19 cellular contexts compared by ENCODE assay signal in the genomic region with DNA sequence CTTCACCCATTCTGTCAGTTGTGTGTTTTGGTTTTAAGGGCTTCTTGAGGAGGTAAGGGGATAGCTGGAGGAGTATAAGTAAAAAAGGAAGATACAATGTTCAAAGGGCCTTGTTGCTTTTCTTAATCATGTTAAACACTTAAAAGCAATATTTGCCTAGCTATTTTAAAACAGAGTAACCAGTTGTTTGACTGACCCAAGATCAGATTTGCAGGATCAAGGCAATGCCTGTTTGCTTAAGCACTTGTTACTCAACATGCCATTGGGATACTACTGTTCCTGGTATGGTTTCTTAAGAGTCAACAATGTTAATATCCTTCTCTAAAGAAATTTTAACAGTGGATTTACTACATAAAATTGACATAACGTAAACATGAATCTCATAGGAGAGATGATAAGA. TPM values are rescaled to one million over a fixed set of nuclear protein-coding genes. Genes with fewer than 3 reads are reported as not detected.
DNase-seq lines count a peak whose midpoint lies in the region; ATAC-seq and TF ChIP-seq lines count a peak whose summit lies in the region.
"Had no signal": no experiment of that assay in that cellular context is flagged by ENCODE, and none has a peak within 500 bp of the region (broad histone marks: within the 10 kb centered on the region; RNA-seq: fewer than 3 reads in every experiment).

No MANE protein-coding gene starts in this region.

- peaks cover 7% of the 10 kb centered on the region for H3K36me3 Mint-ChIP-seq in glutamatergic neuron (ENCODE audit: unreplicated experiment)
- H3K36me3 Mint-ChIP-seq in activated CD4-positive, alpha-beta memory T cell treated with anti-CD3 and anti-CD28 coated beads, Interleukin-2, amount 10 ng/mL, durations not matched to agents 7 days and 5 days (ENCODE audit: low read depth) = no peaks in the 10 kb centered on the region

- H3K4me1 Mint-ChIP-seq in glutamatergic neuron (ENCODE audit: low read depth, unreplicated experiment) = peaks cover 11% of the 10 kb centered on the region
- peaks cover 9% of the 10 kb centered on the region for H3K4me1 Mint-ChIP-seq in activated CD4-positive, alpha-beta memory T cell treated with anti-CD3 and anti-CD28 coated beads, Interleukin-2, amount 10 ng/mL, durations not matched to agents 7 days and 5 days

- H3K4me3 Mint-ChIP-seq in glutamatergic neuron (ENCODE audit: unreplicated experiment) = peak overlapping the region; percentile 7
- H3K4me3 Mint-ChIP-seq in activated CD4-positive, alpha-beta memory T cell treated with anti-CD3 and anti-CD28 coated beads, Interleukin-2, amount 10 ng/mL, durations not matched to agents 7 days and 5 days = no peak overlapping the region
- H3K4me3 Mint-ChIP-seq: CD4-positive, alpha-beta T cell had no signal

- H3K4me1 ChIP-seq in skeletal muscle satellite cell (ENCODE audit: control insufficient read depth, insufficient read depth, low read length) = peaks cover 23% of the 10 kb centered on the region

- peak; percentile 5 for DNase-seq in DMS53 (lab: John Stamatoyannopoulos, UW)
- DNase-seq in DMS53 treated with DMSO at 0.1 percent for 48 hours (lab: John Stamatoyannopoulos, UW; ENCODE audit: unreplicated experiment) = no peak
- no peak for DNase-seq in MG63
- DNase-seq in glutamatergic neuron = no peak
- no peak for DNase-seq in activated CD4-positive, alpha-beta memory T cell treated with anti-CD3 and anti-CD28 coated beads, Interleukin-2, amount 10 ng/mL, durations not matched to agents 7 days and 5 days
- DNase-seq: activated effector memory CD4-positive, alpha-beta T cell treated with anti-CD3 and anti-CD28 coated beads, Interleukin-2, amount 50 U/mL, for 16 hours; amniotic stem cell; CD4-positive, alpha-beta T cell; NCI-H146; SIG-M5; stimulated activated CD4-positive, alpha-beta T cell treated with anti-CD3 and anti-CD28 coated beads, Interleukin-12 subunit alpha, Interleukin-12 subunit beta, amount 100 ng/mL, for 4 hours; thyroid gland had no signal

- H3K9me3 ChIP-seq in MG63 (no peaks in the 10 kb centered on the region), skeletal muscle satellite cell (replicated peaks; ENCODE audit: low read length) (no peaks in the 10 kb centered on the region)
- H3K9me3 ChIP-seq: thyroid gland had no signal

- TF ChIP-seq CTCF in glutamatergic neuron (IDR thresholded peaks at IDR 0.05; ENCODE audit: partially characterized antibody, unreplicated experiment) = no peak

- H3K27ac Mint-ChIP-seq in glutamatergic neuron (ENCODE audit: unreplicated experiment) = no peak overlapping the region
- no peak overlapping the region for H3K27ac Mint-ChIP-seq in activated CD4-positive, alpha-beta memory T cell treated with anti-CD3 and anti-CD28 coated beads, Interleukin-2, amount 10 ng/mL, durations not matched to agents 7 days and 5 days
- H3K27ac Mint-ChIP-seq: CD4-positive, alpha-beta T cell; progenitor cell of endocrine pancreas had no signal

- ATAC-seq in HG03457 (IDR thresholded peaks at IDR 0.05; ENCODE audit: unreplicated experiment) = no peak
- ATAC-seq in HG02981 (IDR thresholded peaks at IDR 0.05; ENCODE audit: unreplicated experiment) = no peak
- ATAC-seq: activated CD4-positive, CD25-positive, alpha-beta regulatory T cell treated with anti-CD3 and anti-CD28 coated beads, Interleukin-2, amount 50 U/mL, for 24 hours; HCT116; left lobe of liver had no signal

- H3K4me2 ChIP-seq in skeletal muscle satellite cell (ENCODE audit: low read length) = peak overlapping the region; percentile 92

- H3K36me3 ChIP-seq in MG63 (no peaks in the 10 kb centered on the region; the same call in 1 of the 2 replicates), skeletal muscle satellite cell (ENCODE audit: insufficient read depth, low read length) (no peaks in the 10 kb centered on the region)
- H3K36me3 ChIP-seq: thyroid gland had no signal

- no peak overlapping the region for H3K9ac ChIP-seq in skeletal muscle satellite cell (ENCODE audit: low read depth, low read length)

- H3K27me3 Mint-ChIP-seq in glutamatergic neuron (ENCODE audit: unreplicated experiment) = peaks cover 6% of the 10 kb centered on the region
- peaks cover 56% of the 10 kb centered on the region for H3K27me3 Mint-ChIP-seq in activated CD4-positive, alpha-beta memory T cell treated with anti-CD3 and anti-CD28 coated beads, Interleukin-2, amount 10 ng/mL, durations not matched to agents 7 days and 5 days

- CTCF ChIA-PET in activated CD4-positive, alpha-beta memory T cell treated with anti-CD3 and anti-CD28 coated beads, Interleukin-2, amount 10 ng/mL, durations not matched to agents 7 days and 5 days (lab: Charles Lee) = no interaction called here

- POLR2A ChIA-PET in activated CD4-positive, alpha-beta memory T cell treated with anti-CD3 and anti-CD28 coated beads, Interleukin-2, amount 10 ng/mL, durations not matched to agents 7 days and 5 days (lab: Charles Lee) = no interaction called here

- peak overlapping the region; percentile 70 for H3K4me3 ChIP-seq in MG63
- H3K4me3 ChIP-seq in skeletal muscle satellite cell (ENCODE audit: low read length) = peak overlapping the region; percentile 78
- H3K4me3 ChIP-seq: thyroid gland had no signal

- no peaks in the 10 kb centered on the region for H3K27me3 ChIP-seq in MG63
- no peaks in the 10 kb centered on the region for H3K27me3 ChIP-seq in skeletal muscle satellite cell (ENCODE audit: control insufficient read depth, insufficient read depth, low read length)
- H3K27me3 ChIP-seq: thyroid gland had no signal

- H3K9me3 Mint-ChIP-seq in glutamatergic neuron (ENCODE audit: unreplicated experiment) = peaks cover 7% of the 10 kb centered on the region
- H3K9me3 Mint-ChIP-seq in activated CD4-positive, alpha-beta memory T cell treated with anti-CD3 and anti-CD28 coated beads, Interleukin-2, amount 10 ng/mL, durations not matched to agents 7 days and 5 days = peaks cover 1% of the 10 kb centered on the region
- H3K9me3 Mint-ChIP-seq: CD4-positive, alpha-beta T cell had no signal

RNA-seq across cellular contexts. Expression of gene DCLK2, which starts 2.6 kb away (rescaled TPM):
- 1.4 and 3.1 TPM in 2 replicates for total RNA-seq in MG63 (2014; rRNA removed; shearing (Covaris generic); ENCODE audit: low replicate concordance)
- 36.8 TPM for total RNA-seq in glutamatergic neuron (ENCODE audit: unreplicated experiment)
- total RNA-seq in skeletal muscle satellite cell (2012; rRNA removed) = 3.5 and 5.3 TPM in 2 replicates
- total RNA-seq in activated CD4-positive, alpha-beta memory T cell treated with anti-CD3 and anti-CD28 coated beads, Interleukin-2, amount 10 ng/mL, durations not matched to agents 7 days and 5 days = under 1 TPM; 0.05 to 0.08 TPM
- total RNA-seq: CD4-positive, alpha-beta T cell had no signal
